In genomic region chr18:74515620-74516231, GRCh38 we compare ENCODE assay signal across 19 cellular contexts. TPM values are rescaled to one million over a fixed set of nuclear protein-coding genes. Genes with fewer than 3 reads are reported as not detected.
"Had no signal": no experiment of that assay in that cellular context is flagged by ENCODE, and none has a peak within 500 bp of the region (broad histone marks: within the 10 kb centered on the region; RNA-seq: fewer than 3 reads in every experiment).

No MANE protein-coding gene starts in this region.

- H3K27ac Mint-ChIP-seq: activated CD4-positive, alpha-beta T cell treated with anti-CD3 and anti-CD28 coated beads, Interleukin-2, amount 10 ng/mL, durations not matched to agents 24 days and 14 days had no signal

- H3K4me3 Mint-ChIP-seq: activated CD4-positive, alpha-beta T cell treated with anti-CD3 and anti-CD28 coated beads, Interleukin-2, amount 10 ng/mL, durations not matched to agents 24 days and 14 days; naive thymus-derived CD4-positive, alpha-beta T cell had no signal

- H3K4me1 Mint-ChIP-seq: activated CD4-positive, alpha-beta T cell treated with anti-CD3 and anti-CD28 coated beads, Interleukin-2, amount 10 ng/mL, durations not matched to agents 24 days and 14 days had no signal

- DNase-seq: activated CD4-positive, alpha-beta T cell treated with anti-CD3 and anti-CD28 coated beads, Interleukin-2, amount 10 ng/mL, durations not matched to agents 24 days and 14 days; activated CD4-positive, CD25-positive, alpha-beta regulatory T cell; activated naive CD4-positive, alpha-beta T cell treated with anti-CD3 and anti-CD28 coated beads, Interleukin-2, amount 50 U/mL, for 16 hours; colonic mucosa; effector CD4-positive, alpha-beta T cell; hippocampal formation; mucosa of descending colon; naive thymus-derived CD4-positive, alpha-beta T cell; retina; stimulated activated CD4-positive, alpha-beta T cell treated with anti-CD3 and anti-CD28 coated beads, Interleukin-4, amount 100 ng/mL, for 4 hours; stimulated activated CD8-positive, alpha-beta memory T cell treated with anti-CD3 and anti-CD28 coated beads, Interleukin-4, amount 100 ng/mL, for 48 hours; stimulated activated naive CD8-positive, alpha-beta T cell treated with anti-CD3 and anti-CD28 coated beads, Interleukin-15, Interleukin-2, amounts not matched to agents 100 U/mL and 50 U/mL, for 24 hours; testis had no signal

- H3K27ac ChIP-seq: cardiac muscle cell, colonic mucosa, esophagus muscularis mucosa, testis had no signal

- H3K9me3 ChIP-seq: colonic mucosa, esophagus muscularis mucosa, mucosa of descending colon, testis had no signal

- H3K27me3 Mint-ChIP-seq: activated CD4-positive, alpha-beta T cell treated with anti-CD3 and anti-CD28 coated beads, Interleukin-2, amount 10 ng/mL, durations not matched to agents 24 days and 14 days; naive thymus-derived CD4-positive, alpha-beta T cell had no signal

- H3K27me3 ChIP-seq: cardiac muscle cell, colonic mucosa, esophagus muscularis mucosa, testis had no signal

- H3K4me3 ChIP-seq: cardiac muscle cell, colonic mucosa, esophagus muscularis mucosa, lung, mucosa of descending colon, testis had no signal

- H3K9me3 Mint-ChIP-seq: activated CD4-positive, alpha-beta T cell treated with anti-CD3 and anti-CD28 coated beads, Interleukin-2, amount 10 ng/mL, durations not matched to agents 24 days and 14 days; naive thymus-derived CD4-positive, alpha-beta T cell had no signal

- H3K4me1 ChIP-seq: colonic mucosa, esophagus muscularis mucosa had no signal

- ATAC-seq: mucosa of descending colon; naive thymus-derived CD4-positive, alpha-beta T cell; stimulated activated naive CD8-positive, alpha-beta T cell treated with anti-CD3 and anti-CD28 coated beads, Interleukin-15, Interleukin-2, amounts not matched to agents 100 U/mL and 50 U/mL, for 24 hours had no signal

RNA-seq across cellular contexts. Expression of gene CNDP1, which starts 18.6 kb away (rescaled TPM):
- total RNA-seq: activated CD4-positive, alpha-beta T cell treated with anti-CD3 and anti-CD28 coated beads, Interleukin-2, amount 10 ng/mL, durations not matched to agents 24 days and 14 days; astrocyte; cardiac muscle cell; esophagus muscularis mucosa; lung; skeletal muscle tissue had no signal

RNA-seq across cellular contexts. Expression of gene DIPK1C, which starts 58.6 kb away (rescaled TPM):
- total RNA-seq: activated CD4-positive, alpha-beta T cell treated with anti-CD3 and anti-CD28 coated beads, Interleukin-2, amount 10 ng/mL, durations not matched to agents 24 days and 14 days; astrocyte; cardiac muscle cell; lung; naive thymus-derived CD4-positive, alpha-beta T cell; ureter had no signal
